ENCODE assay signal across 1 cellular context in the genomic region with DNA sequence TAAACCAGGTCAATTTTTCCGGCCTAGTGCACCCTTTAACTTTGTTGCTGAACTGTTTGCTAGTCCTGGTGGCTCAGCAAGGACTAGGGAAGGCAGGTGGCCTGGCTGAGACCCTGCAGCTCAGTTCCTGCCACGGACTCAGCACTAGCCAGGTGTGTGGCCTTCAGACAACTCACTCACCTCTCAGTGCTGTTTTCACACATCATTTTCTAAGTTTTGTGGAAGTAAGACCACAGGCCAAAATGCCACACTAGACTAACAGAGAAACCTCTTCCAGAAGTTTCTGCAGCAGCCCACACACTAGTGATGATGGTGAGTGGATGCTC.
A peak's percentile ranks its signal among the peaks of the same experiment; 100 is the strongest.
TF ChIP-seq lines count a peak whose summit lies in the region.

No MANE protein-coding gene starts in this region.

TF ChIP-seq in HepG2, 621 proteins besides CTCF, POLR2A, EP300 and RAD21 (continued from another document):
- TF ChIP-seq, protein P1, sequence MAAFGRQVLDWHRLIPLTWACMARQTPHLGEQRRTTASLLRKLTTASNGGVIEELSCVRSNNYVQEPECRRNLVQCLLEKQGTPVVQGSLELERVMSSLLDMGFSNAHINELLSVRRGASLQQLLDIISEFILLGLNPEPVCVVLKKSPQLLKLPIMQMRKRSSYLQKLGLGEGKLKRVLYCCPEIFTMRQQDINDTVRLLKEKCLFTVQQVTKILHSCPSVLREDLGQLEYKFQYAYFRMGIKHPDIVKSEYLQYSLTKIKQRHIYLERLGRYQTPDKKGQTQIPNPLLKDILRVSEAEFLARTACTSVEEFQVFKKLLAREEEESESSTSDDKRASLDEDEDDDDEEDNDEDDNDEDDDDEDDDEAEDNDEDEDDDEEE (CRISPR knock-in tag; IDR thresholded peaks at IDR 0.05) = no peak
- no peak for TF ChIP-seq SRSF1 (optimal IDR thresholded peaks at IDR 0.05; ENCODE audit: low read depth, low read length)
- TF ChIP-seq ZFX (CRISPR knock-in tag; IDR thresholded peaks at IDR 0.05; ENCODE audit: low read depth) = 0 out of 2 replicates have a peak, but pooled peaks have one; percentile 4
